19 cellular contexts compared by ENCODE assay signal in genomic region chr3:156533205-156533604, GRCh38. TPM values are rescaled to one million over a fixed set of nuclear protein-coding genes. Genes with fewer than 3 reads are reported as not detected.
A peak's percentile ranks its signal among the peaks of the same experiment; 100 is the strongest.
DNase-seq lines count a peak whose midpoint lies in the region; ATAC-seq and TF ChIP-seq lines count a peak whose summit lies in the region.
"Had no signal": no experiment of that assay in that cellular context is flagged by ENCODE, and none has a peak within 500 bp of the region (broad histone marks: within the 10 kb centered on the region; RNA-seq: fewer than 3 reads in every experiment).

No MANE protein-coding gene starts in this region.

- no peak overlapping the region for H3K4me3 ChIP-seq in right atrium auricular region
- H3K4me3 ChIP-seq in coronary artery, result no peak overlapping the region
- H3K4me3 ChIP-seq in muscle layer of duodenum (ENCODE audit: low read depth in 1 of 2, low read length in 2 of 2), result no peak overlapping the region
- H3K4me3 ChIP-seq in trophoblast cell (ENCODE audit: low read depth, low read length), result no peak overlapping the region

- H3K27ac ChIP-seq in right atrium auricular region (peak overlapping the region; percentile 26 to 75), coronary artery (peak overlapping the region; percentile 29 to 73), muscle layer of duodenum (ENCODE audit: low read length) (peak overlapping the region; percentile 24), trophoblast cell (ENCODE audit: low read depth, low read length) (no peak overlapping the region)

- H4K91ac ChIP-seq in trophoblast cell (ENCODE audit: low read depth, low read length), result no peak overlapping the region

- H3K79me1 ChIP-seq in trophoblast cell (ENCODE audit: low read length), result no peaks in the 10 kb centered on the region

- H3K14ac ChIP-seq in trophoblast cell (ENCODE audit: low read length), result no peak overlapping the region

- no peak overlapping the region for H3K4me2 ChIP-seq in trophoblast cell (ENCODE audit: low read length)

- intact Hi-C loops in Right ventricle myocardium inferior (cut with DNase I), result no loop called here

- no peak overlapping the region for H3K9ac ChIP-seq in trophoblast cell (ENCODE audit: low read length)

- no peak overlapping the region for H2AK5ac ChIP-seq in trophoblast cell (ENCODE audit: low read length)

- H3K36me3 ChIP-seq in right atrium auricular region (no peaks in the 10 kb centered on the region), muscle layer of duodenum (ENCODE audit: control insufficient read depth in 1 of 2, insufficient read depth in 2 of 2, low read length in 2 of 2) (no peaks in the 10 kb centered on the region), trophoblast cell (ENCODE audit: control insufficient read depth in 1 of 2, insufficient read depth in 2 of 2, low read length in 2 of 2) (no peaks in the 10 kb centered on the region)

- H2BK12ac ChIP-seq in trophoblast cell (ENCODE audit: low read length), result no peak overlapping the region

- no peak overlapping the region for H4K12ac ChIP-seq in trophoblast cell (ENCODE audit: low read depth, low read length)

- TF ChIP-seq CTCF in right atrium auricular region (IDR thresholded peaks at IDR 0.05) (no peak), coronary artery (IDR thresholded peaks at IDR 0.05) (no peak)

- no peak for DNase-seq in right atrium auricular region (ENCODE audit: low spot score)
- no peak for DNase-seq in Right ventricle myocardium inferior (ENCODE audit: missing footprints)
- DNase-seq in coronary artery (ENCODE audit: low spot score), result no peak
- no peak for DNase-seq in putamen (ENCODE audit: low spot score)
- no peak for DNase-seq in trophoblast cell
- DNase-seq: activated CD4-positive, alpha-beta T cell treated with anti-CD3 and anti-CD28 coated beads, Interleukin-2, amount 50 U/mL, for 1 hour; activated CD8-positive, alpha-beta memory T cell treated with anti-CD3 and anti-CD28 coated beads, Interleukin-2, amount 50 U/mL, for 48 hours; activated gamma-delta T cell; amniotic stem cell; C1 segment of cervical spinal cord; cerebellar nuclear complex; foreskin fibroblast; left colon; NCI-H774; stimulated activated CD4-positive, alpha-beta T cell treated with anti-CD3 and anti-CD28 coated beads, Interleukin-1b, Interleukin-23, amount 100 ng/mL, for 48 hours; stimulated activated naive CD8-positive, alpha-beta T cell treated with anti-CD3 and anti-CD28 coated beads, Interleukin-15, Interleukin-2, amounts not matched to agents 100 U/mL and 50 U/mL, for 24 hours had no signal

- H2BK120ac ChIP-seq in trophoblast cell (ENCODE audit: insufficient read depth, low read length, poor library complexity), result no peak overlapping the region

- no peaks in the 10 kb centered on the region for H3K79me2 ChIP-seq in trophoblast cell (ENCODE audit: control insufficient read depth, insufficient read depth, low read length, poor library complexity)

- no peak overlapping the region for H2AFZ ChIP-seq in trophoblast cell (ENCODE audit: insufficient read depth, low read length, poor library complexity)

- no peak overlapping the region for H4K8ac ChIP-seq in trophoblast cell (ENCODE audit: low read depth, low read length)

- H3K23ac ChIP-seq in trophoblast cell (ENCODE audit: low read length), result no peak overlapping the region

- WGBS in trophoblast cell (ENCODE audit: extremely low coverage, insufficient coverage, insufficient read length), result no CpG with 5 or more reads among the region's 4 CpGs

- H3K27me3 ChIP-seq in right atrium auricular region (no peaks in the 10 kb centered on the region), muscle layer of duodenum (ENCODE audit: low read depth, low read length) (no peaks in the 10 kb centered on the region), trophoblast cell (ENCODE audit: insufficient read depth, low read length) (no peaks in the 10 kb centered on the region)

- ATAC-seq in Right ventricle myocardium inferior (no peak), HG03521 (IDR thresholded peaks at IDR 0.05; ENCODE audit: unreplicated experiment) (no peak), HG03520 (IDR thresholded peaks at IDR 0.05; ENCODE audit: unreplicated experiment) (no peak)
- ATAC-seq: left colon; stimulated activated naive CD8-positive, alpha-beta T cell treated with anti-CD3 and anti-CD28 coated beads, Interleukin-15, Interleukin-2, amounts not matched to agents 100 U/mL and 50 U/mL, for 24 hours had no signal

- peaks cover 0 to 30% of the 10 kb centered on the region in 2 donors for H3K4me1 ChIP-seq in right atrium auricular region
- peaks cover 6 to 8% of the 10 kb centered on the region in 2 donors for H3K4me1 ChIP-seq in muscle layer of duodenum (ENCODE audit: control insufficient read depth in 1 of 2, insufficient read depth in 2 of 2, low read length in 2 of 2)
- H3K4me1 ChIP-seq in trophoblast cell (ENCODE audit: control insufficient read depth in 1 of 2, insufficient read depth in 2 of 2, low read length in 2 of 2), result peaks cover 7 to 12% of the 10 kb centered on the region in 2 experiments

- H3K9me3 ChIP-seq in right atrium auricular region (no peaks in the 10 kb centered on the region), muscle layer of duodenum (ENCODE audit: control insufficient read depth in 1 of 2, low read length in 2 of 2) (no peaks in the 10 kb centered on the region), trophoblast cell (ENCODE audit: insufficient read depth, low read depth, low read length) (no peaks in the 10 kb centered on the region)

- H3K18ac ChIP-seq in trophoblast cell (ENCODE audit: low read length), result no peak overlapping the region

- no peak overlapping the region for H3K4ac ChIP-seq in trophoblast cell (ENCODE audit: low read depth, low read length)

- no peak overlapping the region for H2BK5ac ChIP-seq in trophoblast cell (ENCODE audit: low read depth, low read length, poor library complexity)

RNA-seq across cellular contexts. Expression of gene SSR3, which starts 21.7 kb away (rescaled TPM):
- total RNA-seq in right atrium auricular region, result 100 to 1,000 TPM; 109 TPM
- total RNA-seq in Right ventricle myocardium inferior, result 195 TPM
- 329 and 336 TPM in 2 replicates for polyA plus RNA-seq in trophoblast cell (2013)
